ENCODE assay signal across 14 cellular contexts in genomic region chr12:4281173-4281654, GRCh38. TPM values are rescaled to one million over a fixed set of nuclear protein-coding genes. Genes with fewer than 3 reads are reported as not detected.
DNase-seq lines count a peak whose midpoint lies in the region; ATAC-seq and TF ChIP-seq lines count a peak whose summit lies in the region.
"Had no signal": no experiment of that assay in that cellular context is flagged by ENCODE, and none has a peak within 500 bp of the region (broad histone marks: within the 10 kb centered on the region; RNA-seq: fewer than 3 reads in every experiment).

No MANE protein-coding gene starts in this region.

- no peaks in the 10 kb centered on the region for H4K20me1 ChIP-seq in Karpas-422 (ENCODE audit: insufficient read depth, low read depth, low read length)

- H3K4me2 ChIP-seq in Karpas-422 (ENCODE audit: low read depth, low read length, poor library complexity, severe bottlenecking), result no peak overlapping the region

- H3K4me1 Mint-ChIP-seq in natural killer cell treated with Interleukin-12 subunit alpha and Interleukin-12 subunit beta and Interleukin-15 and Interleukin-18, amount 100 ng/mL, for 72 hours (ENCODE audit: low read depth in 2 of 2), result peaks cover 76 to 80% of the 10 kb centered on the region in 2 donors
- peaks cover 63 to 70% of the 10 kb centered on the region in 2 donors for H3K4me1 Mint-ChIP-seq in natural killer cell

- ATAC-seq in natural killer cell treated with Interleukin-12 subunit alpha and Interleukin-12 subunit beta and Interleukin-15 and Interleukin-18, amount 100 ng/mL, for 72 hours, result no peak
- ATAC-seq in natural killer cell (no peak), mucosa of descending colon (peak; percentile 58), GM19035 (IDR thresholded peaks at IDR 0.05; ENCODE audit: unreplicated experiment) (no peak)

- H3K27me3 ChIP-seq in ascending aorta (no peaks in the 10 kb centered on the region), Karpas-422 (ENCODE audit: low read length) (no peaks in the 10 kb centered on the region)

- peak overlapping the region; percentile 99 for H3K4me3 Mint-ChIP-seq in natural killer cell treated with Interleukin-12 subunit alpha and Interleukin-12 subunit beta and Interleukin-15 and Interleukin-18, amount 100 ng/mL, for 72 hours
- no peak overlapping the region for H3K4me3 Mint-ChIP-seq in natural killer cell
- H3K4me3 Mint-ChIP-seq: dendritic cell treated with granulocyte-macrophage colony-stimulating factor and Interleukin-4, amounts not matched to agents 40 ng/mL and 50 ng/mL, for 4 days had no signal

- no peak for DNase-seq in natural killer cell treated with Interleukin-12 subunit alpha and Interleukin-12 subunit beta and Interleukin-15 and Interleukin-18, amount 100 ng/mL, for 72 hours (ENCODE audit: low spot score)
- DNase-seq in natural killer cell, result no peak
- no peak for DNase-seq in ascending aorta (ENCODE audit: low spot score in 2 of 2)
- peak in 1 of 3 donors; percentile 38 for DNase-seq in mucosa of descending colon
- no peak for DNase-seq in NK-92 treated with Interleukin-12 subunit alpha and Interleukin-12 subunit beta, amount 100 ng/mL, for 24 hours (lab: John Stamatoyannopoulos, UW)
- DNase-seq in hippocampal formation (lab: John Stamatoyannopoulos, UW), result no peak
- DNase-seq in Karpas-422, result no peak
- DNase-seq: activated CD4-positive, CD25-positive, alpha-beta regulatory T cell; AML-193; NCI-H1694; spleen had no signal

- TF ChIP-seq CTCF in natural killer cell (IDR thresholded peaks at IDR 0.05) (no peak), ascending aorta (IDR thresholded peaks at IDR 0.05) (no peak), mucosa of descending colon (IDR thresholded peaks at IDR 0.05) (no peak)

- H3K9me3 ChIP-seq in ascending aorta (no peaks in the 10 kb centered on the region), mucosa of descending colon (no peaks in the 10 kb centered on the region), Karpas-422 (ENCODE audit: low read length) (no peaks in the 10 kb centered on the region)
- H3K9me3 ChIP-seq: spleen had no signal

- H3K27me3 Mint-ChIP-seq in natural killer cell treated with Interleukin-12 subunit alpha and Interleukin-12 subunit beta and Interleukin-15 and Interleukin-18, amount 100 ng/mL, for 72 hours, result no peaks in the 10 kb centered on the region
- H3K27me3 Mint-ChIP-seq in natural killer cell (ENCODE audit: low read depth in 2 of 2), result no peaks in the 10 kb centered on the region

- intact Hi-C loops in natural killer cell (cut with micrococcal nuclease), result no loop called here
- intact Hi-C loops in ascending aorta (cut with DNase I), result no loop called here
- intact Hi-C loops in mucosa of descending colon (cut with DNase I, micrococcal nuclease), result loop anchor here in 1 of 2 donors (10.0 kb wide), 1 partner anchor 406 kb away; the partner anchor contains the start of gene PARP11

- H3K79me2 ChIP-seq in Karpas-422 (ENCODE audit: low read length), result no peaks in the 10 kb centered on the region

- H3K36me3 Mint-ChIP-seq in natural killer cell treated with Interleukin-12 subunit alpha and Interleukin-12 subunit beta and Interleukin-15 and Interleukin-18, amount 100 ng/mL, for 72 hours, result peaks cover 57% of the 10 kb centered on the region
- H3K36me3 Mint-ChIP-seq in natural killer cell, result peaks cover 8% of the 10 kb centered on the region

- H3K9me2 ChIP-seq in Karpas-422 (replicated peaks; ENCODE audit: insufficient read depth, low read length), result no peaks in the 10 kb centered on the region

- H3K36me3 ChIP-seq in ascending aorta (peaks cover 56 to 91% of the 10 kb centered on the region in 2 donors), mucosa of descending colon (ENCODE audit: low read depth) (peaks cover 3% of the 10 kb centered on the region), Karpas-422 (ENCODE audit: insufficient read depth, low read length) (no peaks in the 10 kb centered on the region)

- H3K27ac Mint-ChIP-seq in natural killer cell treated with Interleukin-12 subunit alpha and Interleukin-12 subunit beta and Interleukin-15 and Interleukin-18, amount 100 ng/mL, for 72 hours, result peak overlapping the region; percentile 69 to 94
- peak overlapping the region in 1 of 2 donors; percentile 17 for H3K27ac Mint-ChIP-seq in natural killer cell

- H3K9ac ChIP-seq in Karpas-422 (ENCODE audit: low read length), result no peak overlapping the region

- H3K4me3 ChIP-seq in ascending aorta (no peak overlapping the region), mucosa of descending colon (no peak overlapping the region), Karpas-422 (ENCODE audit: low read length) (no peak overlapping the region)
- H3K4me3 ChIP-seq: SK-N-MC, spleen had no signal

- peak overlapping the region; percentile 56 to 58 for H3K27ac ChIP-seq in ascending aorta
- no peak overlapping the region for H3K27ac ChIP-seq in Karpas-422 (ENCODE audit: low read length)
- H3K27ac ChIP-seq: SK-N-MC had no signal

- peaks cover 6 to 37% of the 10 kb centered on the region in 2 donors for H3K4me1 ChIP-seq in ascending aorta
- H3K4me1 ChIP-seq in mucosa of descending colon (ENCODE audit: low read depth), result peaks cover 56% of the 10 kb centered on the region
- H3K4me1 ChIP-seq in Karpas-422 (ENCODE audit: low read length), result no peaks in the 10 kb centered on the region

- no peak overlapping the region for H2AFZ ChIP-seq in Karpas-422 (ENCODE audit: low read length)

- no peaks in the 10 kb centered on the region for H3K9me3 Mint-ChIP-seq in natural killer cell treated with Interleukin-12 subunit alpha and Interleukin-12 subunit beta and Interleukin-15 and Interleukin-18, amount 100 ng/mL, for 72 hours
- H3K9me3 Mint-ChIP-seq in natural killer cell, result no peaks in the 10 kb centered on the region
- H3K9me3 Mint-ChIP-seq: dendritic cell treated with granulocyte-macrophage colony-stimulating factor and Interleukin-4, amounts not matched to agents 40 ng/mL and 50 ng/mL, for 4 days had no signal

RNA-seq across cellular contexts. Expression of gene CCND2, which starts 7.7 kb away (rescaled TPM):
- total RNA-seq in natural killer cell treated with Interleukin-12 subunit alpha and Interleukin-12 subunit beta and Interleukin-15 and Interleukin-18, amount 100 ng/mL, for 72 hours, result 1,000 to 10,000 TPM in 1 of 2 donors, 100 to 1,000 TPM in 1; 942 to 1,190 TPM
- total RNA-seq in natural killer cell, result 100 to 1,000 TPM; 164 to 247 (median 228) TPM
- 150 TPM for total RNA-seq in ascending aorta
- 100 to 1,000 TPM; 105 to 236 (median 130) TPM for total RNA-seq in mucosa of descending colon
- total RNA-seq in Karpas-422 (2014; rRNA removed; shearing (Covaris generic); ENCODE audit: low replicate concordance), result 0.14 and 1.4 TPM in 2 replicates

RNA-seq across cellular contexts. Expression of gene TIGAR, which starts 39.8 kb away (rescaled TPM):
- 10 to 100 TPM in 1 of 2 donors, 1 to 10 TPM in 1; 7.4 to 10.2 TPM for total RNA-seq in natural killer cell treated with Interleukin-12 subunit alpha and Interleukin-12 subunit beta and Interleukin-15 and Interleukin-18, amount 100 ng/mL, for 72 hours
- total RNA-seq in natural killer cell, result 1 to 10 TPM; 6.1 to 7.4 (median 7.3) TPM
- total RNA-seq in ascending aorta, result 4.4 TPM
- 10 to 100 TPM; 11.4 to 17.0 (median 11.6) TPM for total RNA-seq in mucosa of descending colon
- 4.8 and 9.0 TPM in 2 replicates for total RNA-seq in Karpas-422 (2014; rRNA removed; shearing (Covaris generic); ENCODE audit: low replicate concordance)

Comparison
In these comparisons a context has a peak if more than half of its experiments do, and no peak if none do; other contexts are left out.
1. RNA of gene CCND2, which starts 7.7 kb away (total RNA-seq): 942 to 1,190 TPM in natural killer cell treated with Interleukin-12 subunit alpha and Interleukin-12 subunit beta and Interleukin-15 and Interleukin-18, amount 100 ng/mL, for 72 hours, 164 to 247 TPM in natural killer cell, 150 TPM in ascending aorta (single experiment) and 105 to 236 TPM in mucosa of descending colon; 0.14 to 1.4 TPM in Karpas-422; every median in the first group is over 10 times any median in the second.